Comparison of ENCODE assay signal across 8 cellular contexts in the genomic region with DNA sequence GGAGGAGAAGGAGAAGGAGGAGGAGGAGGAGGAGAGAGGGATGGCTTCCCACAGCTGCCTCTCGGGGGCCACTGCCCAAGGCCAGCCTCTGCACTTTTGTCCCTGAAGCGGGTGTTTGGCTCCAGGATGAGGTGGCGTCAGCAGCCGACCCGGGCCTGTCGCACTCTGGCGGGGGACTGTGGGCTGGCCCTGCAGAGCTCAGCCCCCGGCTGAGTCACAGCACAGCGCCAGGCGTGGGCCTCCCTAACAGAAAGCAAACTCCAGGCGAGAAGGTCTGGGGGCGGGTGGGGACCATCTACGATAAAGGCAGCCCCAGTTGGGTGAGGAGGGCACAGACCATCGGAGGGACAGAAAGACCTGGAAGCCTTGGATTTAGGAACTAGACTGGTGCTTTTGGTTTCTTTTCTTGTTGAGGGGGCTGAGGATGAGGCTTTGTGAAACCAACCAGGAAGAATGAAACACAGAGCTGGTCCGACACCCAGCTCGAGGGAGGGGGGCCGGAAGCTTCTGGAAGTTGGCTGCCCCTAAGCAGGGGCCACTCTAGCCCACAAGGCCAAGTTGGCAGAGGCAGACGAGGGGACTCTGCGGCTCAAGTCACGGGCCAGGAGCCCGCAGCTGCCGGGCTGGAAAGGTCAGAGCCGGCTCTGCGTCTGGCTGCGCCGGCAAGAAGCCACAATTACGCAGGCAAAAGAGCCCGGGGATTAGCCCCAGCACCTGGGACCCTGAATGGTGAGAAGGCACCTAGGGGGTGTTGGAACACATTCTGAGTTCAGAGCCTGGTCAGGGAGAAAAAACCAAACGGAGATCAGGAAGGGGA. TPM values are rescaled to one million over a fixed set of nuclear protein-coding genes. Genes with fewer than 3 reads are reported as not detected.
DNase-seq lines count a peak whose midpoint lies in the region; ATAC-seq and TF ChIP-seq lines count a peak whose summit lies in the region.

No MANE protein-coding gene starts in this region.

- peak overlapping the region; percentile 70 for H3K4me3 ChIP-seq in DOHH2 (ENCODE audit: low read length)
- peak overlapping the region; percentile 30 to 36 (median 34) for H3K4me3 ChIP-seq in stomach

- H3K36me3 ChIP-seq in DOHH2 (ENCODE audit: control insufficient read depth, low read length): peaks cover 43% of the 10 kb centered on the region
- H3K36me3 ChIP-seq in stomach: peaks cover 18 to 35% (median 28%) of the 10 kb centered on the region in 4 donors

- H3K27ac ChIP-seq in DOHH2 (ENCODE audit: low read depth, low read length) (peak overlapping the region; percentile 86), foreskin keratinocyte (peak overlapping the region; percentile 50), stomach (peak overlapping the region; percentile 95 to 98 (median 97))

- peak in 2 of 4 donors; percentile 45 to 57 for TF ChIP-seq POLR2A in stomach (IDR thresholded peaks at IDR 0.05)

- peak overlapping the region; percentile 85 for H3K27ac Mint-ChIP-seq in neural crest cell (ENCODE audit: unreplicated experiment)

- no peaks in the 10 kb centered on the region for H3K9me3 Mint-ChIP-seq in neural crest cell

- no peaks in the 10 kb centered on the region for H3K27me3 ChIP-seq in DOHH2 (ENCODE audit: control insufficient read depth, low read length)
- no peaks in the 10 kb centered on the region for H3K27me3 ChIP-seq in foreskin keratinocyte
- no peaks in the 10 kb centered on the region for H3K27me3 ChIP-seq in stomach

- peak overlapping the region; percentile 81 for H3K4me3 Mint-ChIP-seq in neural crest cell

- no peaks in the 10 kb centered on the region for H4K20me1 ChIP-seq in DOHH2 (ENCODE audit: control insufficient read depth, insufficient read depth, low read depth, low read length)

- TF ChIP-seq EP300 in stomach (IDR thresholded peaks at IDR 0.05): no peak

- H3K4me1 Mint-ChIP-seq in neural crest cell: peaks cover 24% of the 10 kb centered on the region

- 1 to 2% (median 1%) methylated on average over 25 to 29 of the region's 29 CpGs for WGBS in stomach, 5 donors

- peaks cover 11% of the 10 kb centered on the region for H3F3A ChIP-seq in DOHH2 (ENCODE audit: control insufficient read depth, insufficient read depth)

- intact Hi-C loops in stomach (cut with DNase I; ENCODE audit: low total_unique reads): no loop called here

- no peaks in the 10 kb centered on the region for H3K27me3 Mint-ChIP-seq in neural crest cell (ENCODE audit: low read depth)

- H3K36me3 Mint-ChIP-seq in neural crest cell (ENCODE audit: low read depth): peaks cover 2% of the 10 kb centered on the region

- no peaks in the 10 kb centered on the region; the same call in 1 of the 2 replicates for H3K79me2 ChIP-seq in DOHH2 (ENCODE audit: control insufficient read depth, low read length)

- peak; percentile 81 for DNase-seq in RPMI8226
- DNase-seq in activated gamma-delta T cell treated with Interleukin-2 at 50 U/mL for 16 hours: peak; percentile 82
- peak in 1 of 2 donors; percentile 22 for DNase-seq in foreskin keratinocyte
- peak; percentile 43 for DNase-seq in neural crest cell (ENCODE audit: low read depth, low spot score)
- DNase-seq in stomach: peak; percentile 80

- H3K9me2 ChIP-seq in DOHH2 (replicated peaks; ENCODE audit: control insufficient read depth, low read length): no peaks in the 10 kb centered on the region

- ATAC-seq in HG02642 (IDR thresholded peaks at IDR 0.05; ENCODE audit: poor library complexity, unreplicated experiment) (peak; percentile 43), foreskin keratinocyte (peak; percentile 53), HG03439 (IDR thresholded peaks at IDR 0.05; ENCODE audit: unreplicated experiment) (no peak)

- TF ChIP-seq CTCF in DOHH2 (IDR thresholded peaks at IDR 0.05; ENCODE audit: low read depth, low read length, poor library complexity, severe bottlenecking) (no peak), foreskin keratinocyte (conservative IDR thresholded peaks at IDR 0.05) (no peak), neural crest cell (conservative IDR thresholded peaks at IDR 0.05) (no peak), stomach (IDR thresholded peaks at IDR 0.05) (no peak)

- H3K4me1 ChIP-seq in DOHH2 (ENCODE audit: control insufficient read depth, low read length) (peaks cover 51% of the 10 kb centered on the region), foreskin keratinocyte (no peaks in the 10 kb centered on the region), stomach (peaks cover 52 to 94% (median 67%) of the 10 kb centered on the region in 4 donors)

- peak overlapping the region; percentile 91 for H3K4me2 ChIP-seq in DOHH2 (ENCODE audit: low read length)

- H3K9me3 ChIP-seq in DOHH2 (ENCODE audit: control insufficient read depth, insufficient read depth, low read length): no peaks in the 10 kb centered on the region
- no peaks in the 10 kb centered on the region for H3K9me3 ChIP-seq in stomach

RNA-seq across cellular contexts. Expression of gene LSM4, which starts 18.2 kb away (rescaled TPM):
- total RNA-seq in foreskin keratinocyte (234 and 242 TPM in 2 replicates), neural crest cell (283 and 292 TPM in 2 replicates), stomach (100 to 1,000 TPM in 2 of 5 donors, 10 to 100 TPM in 3; 24.1 to 185 (median 98.6) TPM)
- polyA plus RNA-seq in foreskin keratinocyte (365 and 374 TPM in 2 replicates), stomach (100 to 1,000 TPM; 114 to 181 (median 173) TPM)

RNA-seq across cellular contexts. Expression of gene JUND, which starts 23.3 kb away (rescaled TPM):
- total RNA-seq in foreskin keratinocyte: 35.0 and 36.9 TPM in 2 replicates
- 47.1 and 47.7 TPM in 2 replicates for polyA plus RNA-seq in foreskin keratinocyte
- 73.6 and 85.1 TPM in 2 replicates for total RNA-seq in neural crest cell
- total RNA-seq in stomach: 1,000 to 10,000 TPM in 2 of 5 donors, 100 to 1,000 TPM in 3; 118 to 1,659 (median 737) TPM
- polyA plus RNA-seq in stomach: 100 to 1,000 TPM in 2 of 3 donors, 10 to 100 TPM in 1; 78.6 to 272 (median 102) TPM

RNA-seq across cellular contexts. Expression of gene IQCN, which starts 30.5 kb away (rescaled TPM):
- total RNA-seq in foreskin keratinocyte (0.03 and 0.04 TPM in 2 replicates), neural crest cell (2.2 and 2.5 TPM in 2 replicates), stomach (10 to 100 TPM in 1 of 5 donors, 1 to 10 TPM in 3, not detected in 1; 2.4 to 35.7 (median 4.0) TPM)
- polyA plus RNA-seq in foreskin keratinocyte (not detected in 2 replicates), stomach (1 to 10 TPM; 1.4 to 2.7 (median 2.6) TPM)

RNA-seq across cellular contexts. Expression of gene PGPEP1, which starts 35.7 kb away (rescaled TPM):
- total RNA-seq in foreskin keratinocyte: 4.5 and 6.4 TPM in 2 replicates
- polyA plus RNA-seq in foreskin keratinocyte: 2.9 and 4.2 TPM in 2 replicates
- total RNA-seq in neural crest cell: 5.2 and 8.3 TPM in 2 replicates
- 10 to 100 TPM in 4 of 5 donors, 1 to 10 TPM in 1; 8.0 to 58.9 (median 22.9) TPM for total RNA-seq in stomach
- 10 to 100 TPM in 2 of 3 donors, 1 to 10 TPM in 1; 8.4 to 40.0 (median 31.8) TPM for polyA plus RNA-seq in stomach
